ENCODE assay signal across 8 cellular contexts in genomic region chr18:62982600-62983251, GRCh38.
DNase-seq lines count a peak whose midpoint lies in the region; ATAC-seq, FAIRE-seq and TF ChIP-seq lines count a peak whose summit lies in the region.

No MANE protein-coding gene starts in this region.

- TF ChIP-seq CTCF in glutamatergic neuron (IDR thresholded peaks at IDR 0.05; ENCODE audit: partially characterized antibody, unreplicated experiment) (peak; percentile 83), uterus (IDR thresholded peaks at IDR 0.05) (peak; percentile 74 to 85 (median 80))

- no peaks in the 10 kb centered on the region for H3K36me3 ChIP-seq in uterus

- H3K27me3 Mint-ChIP-seq in glutamatergic neuron (ENCODE audit: unreplicated experiment) = peaks cover 2% of the 10 kb centered on the region

- H3K27ac ChIP-seq in uterus = peak overlapping the region in 1 of 2 donors; percentile 33

- DNase-seq in HT-29 (ENCODE audit: low spot score) = peak; percentile 61
- DNase-seq in SHP77 treated with DMSO at 0.1 percent for 48 hours (lab: John Stamatoyannopoulos, UW) = peak; percentile 28
- peak in 1 of 2 donors; percentile 62 for DNase-seq in activated naive CD4-positive, alpha-beta T cell treated with anti-CD3 and anti-CD28 coated beads, Interleukin-2, amount 50 U/mL, for 72 hours (ENCODE audit: low spot score in 2 of 2)
- peak; percentile 46 for DNase-seq in glutamatergic neuron
- peak; percentile 90 for DNase-seq in pons (ENCODE audit: low spot score)
- peak; percentile 59 to 75 for DNase-seq in uterus

- peaks cover 10% of the 10 kb centered on the region for H3K4me1 Mint-ChIP-seq in glutamatergic neuron (ENCODE audit: low read depth, unreplicated experiment)

- TF ChIP-seq POLR2A in uterus (IDR thresholded peaks at IDR 0.05) = no peak

- no peak overlapping the region for H3K27ac Mint-ChIP-seq in activated naive CD4-positive, alpha-beta T cell treated with anti-CD3 and anti-CD28 coated beads, Interleukin-2, amount 50 U/mL, for 72 hours
- no peak overlapping the region for H3K27ac Mint-ChIP-seq in glutamatergic neuron (ENCODE audit: unreplicated experiment)

- H3K36me3 Mint-ChIP-seq in activated naive CD4-positive, alpha-beta T cell treated with anti-CD3 and anti-CD28 coated beads, Interleukin-2, amount 50 U/mL, for 72 hours = no peaks in the 10 kb centered on the region
- H3K36me3 Mint-ChIP-seq in glutamatergic neuron (ENCODE audit: unreplicated experiment) = no peaks in the 10 kb centered on the region

- intact Hi-C loops in uterus (cut with DNase I; ENCODE audit: low total_unique reads) = loop anchor here (5.0 to 10.0 kb wide), 2 partner anchors 268 to 395 kb away; partner anchors contain the start of gene PHLPP1

- no peak overlapping the region for H3K4me3 Mint-ChIP-seq in glutamatergic neuron (ENCODE audit: unreplicated experiment)

- peak; percentile 56 to 75 for ATAC-seq in activated naive CD4-positive, alpha-beta T cell treated with anti-CD3 and anti-CD28 coated beads, Interleukin-2, amount 50 U/mL, for 72 hours
- no peak for ATAC-seq in GM21737 (IDR thresholded peaks at IDR 0.05; ENCODE audit: unreplicated experiment)

- peak overlapping the region in 1 of 2 donors; percentile 27 for H3K4me3 ChIP-seq in uterus

- H3K9me3 ChIP-seq in uterus = no peaks in the 10 kb centered on the region

- no peaks in the 10 kb centered on the region for H3K9me3 Mint-ChIP-seq in activated naive CD4-positive, alpha-beta T cell treated with anti-CD3 and anti-CD28 coated beads, Interleukin-2, amount 50 U/mL, for 72 hours
- H3K9me3 Mint-ChIP-seq in glutamatergic neuron (ENCODE audit: unreplicated experiment) = peaks cover 3% of the 10 kb centered on the region

- no peaks in the 10 kb centered on the region for H3K4me1 ChIP-seq in uterus

- FAIRE-seq in G401.6 (lab: Jason Lieb, UNC) = peak; percentile 58

- H3K27me3 ChIP-seq in uterus = no peaks in the 10 kb centered on the region
